ENCODE assay signal across 10 cellular contexts in the genomic region with DNA sequence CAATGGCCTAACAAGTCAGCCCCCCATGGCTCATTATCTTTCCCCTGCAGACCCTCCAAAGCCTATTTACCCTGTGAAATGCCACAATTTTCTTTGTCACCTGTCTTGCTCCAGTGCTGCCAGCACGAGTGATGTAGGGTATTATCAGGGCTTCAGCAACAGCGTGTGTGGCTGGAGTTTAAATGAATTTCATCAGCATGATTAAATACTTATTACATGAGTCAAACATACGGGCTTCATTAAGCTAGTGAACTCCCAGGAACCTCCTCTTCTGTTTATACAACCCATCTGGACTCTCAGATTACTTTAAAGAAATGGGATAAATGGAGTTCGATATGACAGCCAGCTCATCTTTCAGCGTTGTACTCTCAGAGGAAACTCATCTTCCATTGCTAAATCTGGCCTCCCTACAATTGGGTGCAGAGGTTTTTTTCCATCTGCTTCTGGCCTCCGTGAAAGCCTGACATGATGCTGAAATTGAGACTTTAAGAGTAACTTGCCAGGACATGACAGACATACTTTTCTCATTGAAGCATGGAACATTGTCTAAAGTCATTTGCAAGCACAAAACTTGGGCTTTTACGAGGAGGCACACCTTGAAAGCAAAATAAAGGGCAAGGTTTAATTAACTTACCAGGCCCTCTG.
DNase-seq lines count a peak whose midpoint lies in the region; ATAC-seq and TF ChIP-seq lines count a peak whose summit lies in the region.
"Had no signal": no experiment of that assay in that cellular context is flagged by ENCODE, and none has a peak within 500 bp of the region (broad histone marks: within the 10 kb centered on the region; RNA-seq: fewer than 3 reads in every experiment).

No MANE protein-coding gene starts in this region.

- WGBS in urinary bladder = 22% methylated on average over 7 of the region's 7 CpGs

- H3K4me3 ChIP-seq in breast epithelium (no peak overlapping the region), urinary bladder (ENCODE audit: low read depth, low read length) (no peak overlapping the region)

- H3K36me3 Mint-ChIP-seq in effector memory CD8-positive, alpha-beta T cell (ENCODE audit: insufficient read depth) = no peaks in the 10 kb centered on the region

- no peak for TF ChIP-seq CTCF in breast epithelium (IDR thresholded peaks at IDR 0.05)

- H3K9me3 ChIP-seq in breast epithelium = peaks cover 9 to 10% of the 10 kb centered on the region in 2 donors

- H3K4me3 Mint-ChIP-seq in effector memory CD8-positive, alpha-beta T cell = no peak overlapping the region

- no peak for TF ChIP-seq POLR2A in breast epithelium (IDR thresholded peaks at IDR 0.05)

- H3K4me1 ChIP-seq in breast epithelium (peaks cover 0 to 6% of the 10 kb centered on the region in 2 donors), urinary bladder (ENCODE audit: insufficient read depth) (no peaks in the 10 kb centered on the region)

- H3K27ac ChIP-seq in breast epithelium (peak overlapping the region; percentile 82 to 91), urinary bladder (ENCODE audit: low read depth) (peak overlapping the region; percentile 78)

- H3K9me3 Mint-ChIP-seq in effector memory CD8-positive, alpha-beta T cell = peaks cover 7 to 12% of the 10 kb centered on the region in 2 donors

- peaks cover 11 to 13% of the 10 kb centered on the region in 2 donors for H3K27me3 Mint-ChIP-seq in effector memory CD8-positive, alpha-beta T cell

- H3K27me3 ChIP-seq in breast epithelium = no peaks in the 10 kb centered on the region

- H3K27ac Mint-ChIP-seq in effector memory CD8-positive, alpha-beta T cell = no peak overlapping the region

- no peaks in the 10 kb centered on the region for H3K4me1 Mint-ChIP-seq in effector memory CD8-positive, alpha-beta T cell (ENCODE audit: low read depth in 2 of 2)

- ATAC-seq in effector memory CD8-positive, alpha-beta T cell (replicated peaks) = no peak

- no peaks in the 10 kb centered on the region for H3K36me3 ChIP-seq in breast epithelium
- H3K36me3 ChIP-seq in urinary bladder (ENCODE audit: insufficient read depth) = no peaks in the 10 kb centered on the region

- peak; percentile 92 for DNase-seq in NCI-H748 treated with DMSO at 0.1 percent for 48 hours (lab: John Stamatoyannopoulos, UW)
- no peak for DNase-seq in NCI-H748 (lab: John Stamatoyannopoulos, UW; ENCODE audit: unreplicated experiment)
- DNase-seq in breast epithelium (ENCODE audit: low spot score in 2 of 2) = no peak
- peak; percentile 28 to 42 for DNase-seq in lung microvascular endothelial cell (ENCODE audit: low read depth in 2 of 2)
- DNase-seq in effector memory CD8-positive, alpha-beta T cell = no peak
- DNase-seq in T-helper 9 cell = no peak
- DNase-seq in stimulated activated CD4-positive, alpha-beta T cell treated with anti-CD3 and anti-CD28 coated beads, Interleukin-4, amount 100 ng/mL, for 4 hours = no peak
- DNase-seq: ACHN, OCI-M1 had no signal

- intact Hi-C loops in breast epithelium (cut with DNase I; ENCODE audit: low total_unique reads) = no loop called here

Comparison
In these comparisons a context has a peak if more than half of its experiments do, and no peak if none do; other contexts are left out.
1. DNase-seq: peak in NCI-H748 treated with DMSO at 0.1 percent for 48 hours (single experiment) and lung microvascular endothelial cell (2 of 2); none in NCI-H748 (single experiment), breast epithelium (0 of 2), effector memory CD8-positive, alpha-beta T cell (0 of 3), T-helper 9 cell (single experiment) and stimulated activated CD4-positive, alpha-beta T cell treated with anti-CD3 and anti-CD28 coated beads, Interleukin-4, amount 100 ng/mL, for 4 hours (0 of 2).